In genomic region chr15:84980196-84981053, GRCh38 we compare ENCODE assay signal across 8 cellular contexts. TPM values are rescaled to one million over a fixed set of nuclear protein-coding genes. Genes with fewer than 3 reads are reported as not detected.
DNase-seq lines count a peak whose midpoint lies in the region; ATAC-seq and TF ChIP-seq lines count a peak whose summit lies in the region.

No MANE protein-coding gene starts in this region.

- no peak for TF ChIP-seq CTCF in OCI-LY7 (conservative IDR thresholded peaks at IDR 0.05; ENCODE audit: low read length)

- POLR2A ChIA-PET in OCI-LY7 (lab: Charles Lee) = interaction anchor here (0.8 to 1.1 kb wide), 3 partner anchors 10 to 228 kb away, joined by 3 to 4 read pairs (median 3); no protein-coding TSS in a partner anchor

- H3K27ac Mint-ChIP-seq in activated T-cell treated with anti-CD3 and anti-CD28 coated beads, Interleukin-2, amount 50 U/mL, for 24 hours = peak overlapping the region; percentile 98

- H3K9ac ChIP-seq in HUES64 (ENCODE audit: low read depth, low read length) = peak overlapping the region; percentile 54

- no TSS peak for BruUV-seq in OCI-LY7 (replicated peaks; lab: Mats Ljungman, UMichigan)

- H3K36me3 Mint-ChIP-seq in activated T-cell treated with anti-CD3 and anti-CD28 coated beads, Interleukin-2, amount 50 U/mL, for 24 hours (ENCODE audit: low read depth) = peaks cover 7% of the 10 kb centered on the region

- H3K9me3 ChIP-seq in HUES64 (ENCODE audit: insufficient read depth, low read depth, low read length) (no peaks in the 10 kb centered on the region), OCI-LY7 (ENCODE audit: low read length) (no peaks in the 10 kb centered on the region), muscle layer of duodenum (ENCODE audit: control insufficient read depth in 1 of 2, low read length in 2 of 2) (no peaks in the 10 kb centered on the region)

- no peaks in the 10 kb centered on the region for H3K9me2 ChIP-seq in OCI-LY7 (ENCODE audit: insufficient read depth, low read length)

- H3K27me3 ChIP-seq in HUES64 (ENCODE audit: insufficient read depth, low read length) = peaks cover 74% of the 10 kb centered on the region
- H3K27me3 ChIP-seq in muscle layer of duodenum (ENCODE audit: low read depth, low read length) = no peaks in the 10 kb centered on the region

- peak overlapping the region; percentile 76; the same call in 1 of the 2 replicates for H3K27ac ChIP-seq in HUES64 (ENCODE audit: low read depth, low read length)
- H3K27ac ChIP-seq in OCI-LY7 (ENCODE audit: low read depth, low read length, poor library complexity, severe bottlenecking) = peak overlapping the region; percentile 68
- H3K27ac ChIP-seq in muscle layer of duodenum (ENCODE audit: low read length) = peak overlapping the region; percentile 84

- peaks cover 11% of the 10 kb centered on the region for H3K4me1 ChIP-seq in HUES64 (ENCODE audit: insufficient read depth, low read length)
- peaks cover 39% of the 10 kb centered on the region for H3K4me1 ChIP-seq in OCI-LY7 (ENCODE audit: insufficient read depth, low read length, poor library complexity, severe bottlenecking)
- peaks cover 1 to 36% of the 10 kb centered on the region in 2 donors for H3K4me1 ChIP-seq in muscle layer of duodenum (ENCODE audit: control insufficient read depth in 1 of 2, insufficient read depth in 2 of 2, low read length in 2 of 2)

- no peaks in the 10 kb centered on the region for H3K9me3 Mint-ChIP-seq in activated T-cell treated with anti-CD3 and anti-CD28 coated beads, Interleukin-2, amount 50 U/mL, for 24 hours

- H3K27me3 Mint-ChIP-seq in activated T-cell treated with anti-CD3 and anti-CD28 coated beads, Interleukin-2, amount 50 U/mL, for 24 hours = no peaks in the 10 kb centered on the region

- intact Hi-C loops in OCI-LY7 (cut with micrococcal nuclease; ENCODE audit: unreplicated experiment) = loop anchor here (1.0 to 2.0 kb wide), 4 partner anchors 30 to 382 kb away; partner anchors contain the start of gene WDR73

- peak overlapping the region; percentile 71 for H3K4me2 ChIP-seq in OCI-LY7 (ENCODE audit: low read length)

- under 1% methylated on average over 66 of the region's 66 CpGs for WGBS in HUES64

- ATAC-seq in GM21526 (IDR thresholded peaks at IDR 0.05; ENCODE audit: low FRiP score, unreplicated experiment) (peak; percentile 50), esophagus mucosa (peak; percentile 79)

- peak overlapping the region; percentile 57 for H2AFZ ChIP-seq in OCI-LY7 (ENCODE audit: low read length)

- CTCF ChIA-PET in OCI-LY7 (lab: Charles Lee; ENCODE audit: unreplicated experiment) = interaction anchor here (0.9 to 1.1 kb wide), 2 partner anchors 30 to 50 kb away, joined by 3 read pairs; no protein-coding TSS in a partner anchor

- DNase-seq in DMS114 treated with DMSO at 0.1 percent for 48 hours (lab: John Stamatoyannopoulos, UW; ENCODE audit: unreplicated experiment) = peak; percentile 83
- peak; percentile 87 for DNase-seq in OCI-LY7 (ENCODE audit: low spot score)
- DNase-seq in activated T-cell treated with anti-CD3 and anti-CD28 coated beads, Interleukin-2, amount 50 U/mL, for 24 hours = peak; percentile 93
- DNase-seq in stimulated activated CD8-positive, alpha-beta memory T cell treated with anti-CD3 and anti-CD28 coated beads, Interleukin-7, amount 100 ng/mL, for 24 hours (ENCODE audit: low read depth) = peak; percentile 74

- 0 out of 2 replicates have a peak, but pooled peaks cover 4% of the 10 kb centered on the region for H4K20me1 ChIP-seq in OCI-LY7 (ENCODE audit: insufficient read depth, low read length)

- H3K4me3 ChIP-seq in HUES64 (ENCODE audit: low read length) (peak overlapping the region; percentile 84), OCI-LY7 (ENCODE audit: low read depth, low read length, poor library complexity, severe bottlenecking) (peak overlapping the region; percentile 73), muscle layer of duodenum (ENCODE audit: low read depth in 1 of 2, low read length in 2 of 2) (peak overlapping the region; percentile 74 to 89)

- peak overlapping the region; percentile 88 for H3K4me3 Mint-ChIP-seq in activated T-cell treated with anti-CD3 and anti-CD28 coated beads, Interleukin-2, amount 50 U/mL, for 24 hours

- H3K36me3 ChIP-seq in HUES64 (ENCODE audit: insufficient read depth, low read length) = no peaks in the 10 kb centered on the region
- no peaks in the 10 kb centered on the region for H3K36me3 ChIP-seq in OCI-LY7 (ENCODE audit: insufficient read depth, low read length)
- no peaks in the 10 kb centered on the region for H3K36me3 ChIP-seq in muscle layer of duodenum (ENCODE audit: control insufficient read depth in 1 of 2, insufficient read depth in 2 of 2, low read length in 2 of 2)

- peaks cover 39% of the 10 kb centered on the region for H3K4me1 Mint-ChIP-seq in activated T-cell treated with anti-CD3 and anti-CD28 coated beads, Interleukin-2, amount 50 U/mL, for 24 hours (ENCODE audit: low read depth)

- peaks cover 21% of the 10 kb centered on the region for H3K79me2 ChIP-seq in OCI-LY7 (ENCODE audit: insufficient read depth, low read depth, low read length)

RNA-seq across cellular contexts. Expression of gene PDE8A, which starts 1.2 kb away (rescaled TPM):
- 3.1 TPM for polyA plus RNA-seq in HUES64 (2013, experiment 1 of 2)
- 5.3 TPM for polyA plus RNA-seq in HUES64 (2013, experiment 2 of 2)
- 17.3 and 28.3 TPM in 2 replicates for total RNA-seq in OCI-LY7 (2014; rRNA removed; shearing (Covaris generic))
- total RNA-seq in OCI-LY7 (2022) (29.6 and 32.3 TPM in 2 replicates), esophagus mucosa (12.4 TPM)

Comparison
In these comparisons a context has a peak if more than half of its experiments do, and no peak if none do; other contexts are left out.
1. Peak in every context shown above with its lines: DNase-seq, ATAC-seq, H3K4me3 ChIP-seq and H3K27ac ChIP-seq.